Comparison of ENCODE assay signal across 24 cellular contexts in the genomic region with DNA sequence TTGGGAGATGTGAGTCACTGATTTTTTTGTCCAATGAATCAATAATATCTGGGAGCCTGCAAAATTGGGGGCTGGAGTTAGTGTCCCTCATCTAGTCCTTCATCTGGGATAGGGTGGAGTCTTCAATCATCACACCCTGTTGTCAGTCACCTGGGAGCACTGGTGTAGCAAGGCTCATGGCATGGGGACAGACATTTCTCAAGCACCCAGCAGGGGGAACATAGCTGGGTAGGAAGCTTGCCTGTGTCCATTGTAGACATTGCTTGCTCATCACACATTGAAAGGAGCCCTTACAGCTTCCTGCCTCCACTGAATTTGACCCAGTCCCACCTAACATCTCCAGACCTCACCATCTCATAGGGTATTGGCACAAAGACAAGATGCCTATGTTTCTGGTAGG.
"Had no signal": no experiment of that assay in that cellular context is flagged by ENCODE, and none has a peak within 500 bp of the region (broad histone marks: within the 10 kb centered on the region; RNA-seq: fewer than 3 reads in every experiment).

No MANE protein-coding gene starts in this region.

- H3K27ac ChIP-seq: brain microvascular endothelial cell, esophagus muscularis mucosa, heart right ventricle, left lung, right atrium auricular region, testis, vagina had no signal

- H3K27me3 ChIP-seq: brain microvascular endothelial cell, esophagus muscularis mucosa, heart right ventricle, left lung, right atrium auricular region, testis, vagina had no signal

- DNase-seq: activated CD4-positive, alpha-beta T cell treated with anti-CD3 and anti-CD28 coated beads for 4 hours; activated CD4-positive, alpha-beta T cell treated with anti-CD3 and anti-CD28 coated beads, Interleukin-2, amount 50 U/mL, for 4 hours; activated effector memory CD4-positive, alpha-beta T cell treated with anti-CD3 and anti-CD28 coated beads, Interleukin-2, amount 50 U/mL, for 16 hours; activated naive CD4-positive, alpha-beta T cell treated with anti-CD3 and anti-CD28 coated beads, Interleukin-2, amount 50 U/mL, for 16 hours; activated T-cell treated with anti-CD3 and anti-CD28 coated beads for 4 hours; amniotic stem cell; brain microvascular endothelial cell; caudate nucleus; cortex of kidney; foreskin melanocyte; heart right ventricle; kidney glomerular epithelial cell; left lung; mesendoderm; stimulated activated CD4-positive, alpha-beta T cell treated with anti-CD3 and anti-CD28 coated beads, Interleukin-15, amount 100 ng/mL, for 24 hours; stimulated activated CD4-positive, alpha-beta T cell treated with anti-CD3 and anti-CD28 coated beads, Interleukin-2, amount 100 ng/mL, for 24 hours; stimulated activated naive CD8-positive, alpha-beta T cell treated with anti-CD3 and anti-CD28 coated beads, Interleukin-15, Interleukin-2, amounts not matched to agents 100 U/mL and 50 U/mL, for 24 hours had no signal

- H3K4me3 ChIP-seq: esophagus muscularis mucosa, heart right ventricle, left lung, lung, right atrium auricular region, testis, vagina had no signal

- H3K9me3 ChIP-seq: esophagus muscularis mucosa, heart right ventricle, left lung, right atrium auricular region, testis, vagina had no signal

- H3K36me3 ChIP-seq: brain microvascular endothelial cell, right atrium auricular region, vagina had no signal

- ATAC-seq: heart right ventricle; natural killer cell treated with Interleukin-12 subunit alpha and Interleukin-12 subunit beta and Interleukin-15 and Interleukin-18, amount 100 ng/mL, for 72 hours; stimulated activated naive CD8-positive, alpha-beta T cell treated with anti-CD3 and anti-CD28 coated beads, Interleukin-15, Interleukin-2, amounts not matched to agents 100 U/mL and 50 U/mL, for 24 hours had no signal

- FAIRE-seq: astrocyte had no signal

- H3K4me1 ChIP-seq: esophagus muscularis mucosa, heart right ventricle, left lung, right atrium auricular region, testis, vagina had no signal
